Comparison of ENCODE assay signal across 1 cellular context in the genomic region with DNA sequence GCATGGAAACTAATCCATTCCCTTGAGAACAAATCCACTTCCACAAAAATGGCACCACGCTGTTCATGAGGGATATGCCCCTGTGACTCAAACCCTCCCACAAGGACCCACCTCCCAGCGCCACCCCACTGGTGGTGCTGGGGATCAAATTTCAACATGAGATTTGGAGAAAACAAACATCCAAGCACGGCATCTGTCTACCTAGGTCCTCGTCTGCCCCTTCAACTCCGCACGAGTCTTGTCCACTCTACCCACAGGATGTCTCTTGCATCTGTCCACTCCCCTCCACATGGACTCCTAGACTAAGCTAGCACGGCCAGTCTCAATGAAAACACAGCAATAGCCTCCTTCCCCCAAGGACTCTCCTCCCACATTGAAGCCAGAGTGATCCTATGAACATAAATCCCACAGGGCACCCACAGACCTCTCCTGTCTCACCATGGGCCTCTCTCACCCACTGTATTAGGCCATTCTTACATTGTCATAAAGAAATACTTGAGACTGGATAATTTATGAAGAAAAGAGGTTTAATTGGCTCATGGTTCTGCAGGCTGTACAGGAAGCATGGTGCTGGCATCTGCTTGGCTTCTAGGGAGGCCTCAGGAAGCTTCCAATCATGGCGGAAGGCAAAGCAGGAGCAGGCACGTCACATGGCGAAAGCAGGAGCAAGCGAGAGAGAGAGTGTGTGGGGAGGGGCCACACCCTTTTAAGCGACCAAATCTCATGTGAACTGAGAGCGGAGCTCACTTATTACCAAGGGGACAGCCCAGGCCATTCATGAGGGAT.
TF ChIP-seq lines count a peak whose summit lies in the region.

No MANE protein-coding gene starts in this region.

TF ChIP-seq in HCT116, 20 proteins besides CTCF, POLR2A, EP300 and RAD21:
- TF ChIP-seq, protein P1, sequence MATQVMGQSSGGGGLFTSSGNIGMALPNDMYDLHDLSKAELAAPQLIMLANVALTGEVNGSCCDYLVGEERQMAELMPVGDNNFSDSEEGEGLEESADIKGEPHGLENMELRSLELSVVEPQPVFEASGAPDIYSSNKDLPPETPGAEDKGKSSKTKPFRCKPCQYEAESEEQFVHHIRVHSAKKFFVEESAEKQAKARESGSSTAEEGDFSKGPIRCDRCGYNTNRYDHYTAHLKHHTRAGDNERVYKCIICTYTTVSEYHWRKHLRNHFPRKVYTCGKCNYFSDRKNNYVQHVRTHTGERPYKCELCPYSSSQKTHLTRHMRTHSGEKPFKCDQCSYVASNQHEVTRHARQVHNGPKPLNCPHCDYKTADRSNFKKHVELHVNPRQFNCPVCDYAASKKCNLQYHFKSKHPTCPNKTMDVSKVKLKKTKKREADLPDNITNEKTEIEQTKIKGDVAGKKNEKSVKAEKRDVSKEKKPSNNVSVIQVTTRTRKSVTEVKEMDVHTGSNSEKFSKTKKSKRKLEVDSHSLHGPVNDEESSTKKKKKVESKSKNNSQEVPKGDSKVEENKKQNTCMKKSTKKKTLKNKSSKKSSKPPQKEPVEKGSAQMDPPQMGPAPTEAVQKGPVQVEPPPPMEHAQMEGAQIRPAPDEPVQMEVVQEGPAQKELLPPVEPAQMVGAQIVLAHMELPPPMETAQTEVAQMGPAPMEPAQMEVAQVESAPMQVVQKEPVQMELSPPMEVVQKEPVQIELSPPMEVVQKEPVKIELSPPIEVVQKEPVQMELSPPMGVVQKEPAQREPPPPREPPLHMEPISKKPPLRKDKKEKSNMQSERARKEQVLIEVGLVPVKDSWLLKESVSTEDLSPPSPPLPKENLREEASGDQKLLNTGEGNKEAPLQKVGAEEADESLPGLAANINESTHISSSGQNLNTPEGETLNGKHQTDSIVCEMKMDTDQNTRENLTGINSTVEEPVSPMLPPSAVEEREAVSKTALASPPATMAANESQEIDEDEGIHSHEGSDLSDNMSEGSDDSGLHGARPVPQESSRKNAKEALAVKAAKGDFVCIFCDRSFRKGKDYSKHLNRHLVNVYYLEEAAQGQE (IDR thresholded peaks at IDR 0.05; ENCODE audit: low read depth): no peak
- TF ChIP-seq, protein P2, sequence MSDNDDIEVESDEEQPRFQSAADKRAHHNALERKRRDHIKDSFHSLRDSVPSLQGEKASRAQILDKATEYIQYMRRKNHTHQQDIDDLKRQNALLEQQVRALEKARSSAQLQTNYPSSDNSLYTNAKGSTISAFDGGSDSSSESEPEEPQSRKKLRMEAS (IDR thresholded peaks at IDR 0.05): no peak
- TF ChIP-seq EGR1 (IDR thresholded peaks at IDR 0.05; ENCODE audit: low read depth) (no peak), EZH2 (IDR thresholded peaks at IDR 0.05) (no peak), CBX3 (IDR thresholded peaks at IDR 0.05; ENCODE audit: low read depth) (no peak), YY1 (IDR thresholded peaks at IDR 0.05; ENCODE audit: extremely low read depth, insufficient replicate concordance, low read depth, low read length) (no peak), ZFX (IDR thresholded peaks at IDR 0.05) (no peak)
